9 cellular contexts compared by ENCODE assay signal in genomic region chr20:31684153-31685003, GRCh38. TPM values are rescaled to one million over a fixed set of nuclear protein-coding genes. Genes with fewer than 3 reads are reported as not detected.
DNase-seq lines count a peak whose midpoint lies in the region; ATAC-seq and TF ChIP-seq lines count a peak whose summit lies in the region.
"Had no signal": no experiment of that assay in that cellular context is flagged by ENCODE, and none has a peak within 500 bp of the region (broad histone marks: within the 10 kb centered on the region; RNA-seq: fewer than 3 reads in every experiment).

No MANE protein-coding gene starts in this region.

- H3K27ac ChIP-seq in GM23338 (ENCODE audit: low read depth) (peak overlapping the region; percentile 56; the same call in 1 of the 2 replicates), SU-DHL-6 (ENCODE audit: low read depth, low read length) (peak overlapping the region; percentile 97), esophagus squamous epithelium (peak overlapping the region in 1 of 4 donors; percentile 23)

- H3F3A ChIP-seq in GM23338 (replicated peaks; ENCODE audit: low read depth) (peaks cover 27% of the 10 kb centered on the region), SU-DHL-6 (ENCODE audit: insufficient read depth) (peaks cover 30% of the 10 kb centered on the region)

- ATAC-seq in GM23338 (no peak), memory B cell (ENCODE audit: low read depth) (peak; percentile 72), HG03439 (IDR thresholded peaks at IDR 0.05; ENCODE audit: unreplicated experiment) (no peak)

- H2AFZ ChIP-seq in GM23338 = no peak overlapping the region
- H2AFZ ChIP-seq in SU-DHL-6 (ENCODE audit: low read depth, low read length, severe bottlenecking) = no peak overlapping the region

- TF ChIP-seq CTCF in GM23338 (conservative IDR thresholded peaks at IDR 0.05; ENCODE audit: low read depth in 2 of 2) = no peak
- no peak for TF ChIP-seq CTCF in SU-DHL-6 (IDR thresholded peaks at IDR 0.05; ENCODE audit: insufficient read depth, low read length, poor library complexity, severe bottlenecking)
- TF ChIP-seq CTCF in esophagus squamous epithelium (IDR thresholded peaks at IDR 0.05) = no peak

- H3K36me3 ChIP-seq in GM23338 (ENCODE audit: insufficient read depth) (peaks cover 5% of the 10 kb centered on the region; the same call in 1 of the 2 replicates), SU-DHL-6 (ENCODE audit: low read length) (no peaks in the 10 kb centered on the region), esophagus squamous epithelium (peaks cover 0 to 63% (median 0%) of the 10 kb centered on the region in 3 donors)

- H3K4me2 ChIP-seq in GM23338 (no peak overlapping the region), SU-DHL-6 (ENCODE audit: low read depth, low read length, poor library complexity, severe bottlenecking) (peak overlapping the region; percentile 84)

- H3K36me3 Mint-ChIP-seq in GM23338 (ENCODE audit: low read depth) (peaks cover 25% of the 10 kb centered on the region), memory B cell (peaks cover 15% of the 10 kb centered on the region)

- peaks cover 9% of the 10 kb centered on the region; the same call in 1 of the 2 replicates for H3K9me2 ChIP-seq in GM23338 (ENCODE audit: insufficient read depth)
- no peaks in the 10 kb centered on the region for H3K9me2 ChIP-seq in SU-DHL-6 (replicated peaks; ENCODE audit: insufficient read depth, low read length)

- peak; percentile 7 for DNase-seq in GDM1 (lab: John Stamatoyannopoulos, UW)
- no peak for DNase-seq in GM23338 (ENCODE audit: low spot score)
- DNase-seq in memory B cell (ENCODE audit: low spot score in 2 of 2) = no peak
- no peak for DNase-seq in esophagus squamous epithelium (lab: John Stamatoyannopoulos, UW)
- no peak for DNase-seq in NK-92 (lab: John Stamatoyannopoulos, UW; ENCODE audit: unreplicated experiment)
- no peak for DNase-seq in AG20443 (ENCODE audit: low spot score)
- DNase-seq: stimulated activated naive CD4-positive, alpha-beta T cell treated with Interleukin-2 at 50 U/mL for 16 hours had no signal

- H3K27me3 ChIP-seq in GM23338 (ENCODE audit: insufficient read depth) = no peaks in the 10 kb centered on the region
- no peaks in the 10 kb centered on the region for H3K27me3 ChIP-seq in SU-DHL-6 (ENCODE audit: low read length)
- H3K27me3 ChIP-seq in esophagus squamous epithelium = no peaks in the 10 kb centered on the region

- H3K27me3 Mint-ChIP-seq in GM23338 (ENCODE audit: insufficient read depth, low read depth, poor library complexity) (peaks cover 3% of the 10 kb centered on the region), memory B cell (no peaks in the 10 kb centered on the region)

- H3K9ac ChIP-seq in SU-DHL-6 (ENCODE audit: low read length) = peak overlapping the region; percentile 56

- H3K4me1 ChIP-seq in GM23338 (ENCODE audit: insufficient read depth) (peaks cover 12% of the 10 kb centered on the region), esophagus squamous epithelium (peaks cover 3 to 65% (median 24%) of the 10 kb centered on the region in 3 donors)

- H4K20me1 ChIP-seq in GM23338 (replicated peaks; ENCODE audit: insufficient read depth) (peaks cover 27% of the 10 kb centered on the region), SU-DHL-6 (ENCODE audit: low read depth, low read length) (no peaks in the 10 kb centered on the region)

- H3K9me3 ChIP-seq in SU-DHL-6 (ENCODE audit: insufficient read depth, low read length) = no peaks in the 10 kb centered on the region
- no peaks in the 10 kb centered on the region for H3K9me3 ChIP-seq in esophagus squamous epithelium

- H3K9me3 Mint-ChIP-seq in GM23338 (no peaks in the 10 kb centered on the region; the same call in 2 of the 3 replicates), memory B cell (no peaks in the 10 kb centered on the region)

- H3K4me3 ChIP-seq in GM23338 (no peak overlapping the region), SU-DHL-6 (ENCODE audit: insufficient read depth, low read length, poor library complexity, severe bottlenecking) (peak overlapping the region; percentile 9), esophagus squamous epithelium (no peak overlapping the region)

- TF ChIP-seq POLR2A in esophagus squamous epithelium (IDR thresholded peaks at IDR 0.05) = no peak

- H3K79me2 ChIP-seq in GM23338 (replicated peaks; ENCODE audit: insufficient read depth) (peaks cover 69% of the 10 kb centered on the region), SU-DHL-6 (ENCODE audit: insufficient read depth, low read length) (peaks cover 17% of the 10 kb centered on the region; the same call in 1 of the 2 replicates)

- intact Hi-C loops in esophagus squamous epithelium (cut with DNase I) = no loop called here

- WGBS in esophagus squamous epithelium, 2 donors = 53 to 60% methylated on average over 11 of the region's 11 CpGs

- H3K4me1 Mint-ChIP-seq in GM23338 (peaks cover 10% of the 10 kb centered on the region), memory B cell (peaks cover 27% of the 10 kb centered on the region)

- H3K27ac Mint-ChIP-seq in GM23338 (no peak overlapping the region), memory B cell (peak overlapping the region; percentile 88)

- no peak overlapping the region for H3K4me3 Mint-ChIP-seq in GM23338
- H3K4me3 Mint-ChIP-seq in memory B cell = peak overlapping the region; percentile 4

TF ChIP-seq in GM23338, 12 proteins besides CTCF, POLR2A, EP300 and RAD21:
- TF ChIP-seq ZNF114 (CRISPR knock-in tag; IDR thresholded peaks at IDR 0.05) (no peak), STAT1 (IDR thresholded peaks at IDR 0.05; ENCODE audit: unreplicated experiment) (no peak), EZH2 (IDR thresholded peaks at IDR 0.05; ENCODE audit: low read depth, unreplicated experiment) (no peak), ZNF462 (CRISPR knock-in tag; IDR thresholded peaks at IDR 0.05) (no peak)

RNA-seq across cellular contexts. Expression of gene BCL2L1, which starts 38.3 kb away (rescaled TPM):
- 108 and 110 TPM in 2 replicates for total RNA-seq in GM23338 (2014; rRNA removed; shearing (Covaris generic))
- 39.9 and 42.4 TPM in 2 replicates for polyA plus RNA-seq in GM23338 (2016; fragmentation: Nextera tagmentation; extraction: Ambion mirVana)
- total RNA-seq in esophagus squamous epithelium = 100 to 1,000 TPM in 1 of 4 donors, 10 to 100 TPM in 3; 65.4 to 105 (median 90.1) TPM

RNA-seq across cellular contexts. Expression of gene COX4I2, which starts 46.7 kb away (rescaled TPM):
- not detected in 2 replicates for total RNA-seq in GM23338 (2014; rRNA removed; shearing (Covaris generic))
- polyA plus RNA-seq in GM23338 (2016; fragmentation: Nextera tagmentation; extraction: Ambion mirVana) = 0.63 and 1.1 TPM in 2 replicates
- 1 to 10 TPM in 2 of 4 donors, under 1 TPM in 1, not detected in 1; 0.83 to 3.1 (median 2.6) TPM for total RNA-seq in esophagus squamous epithelium

RNA-seq across cellular contexts. Expression of gene TPX2, which starts 54.7 kb away (rescaled TPM):
- total RNA-seq in GM23338 (2014; rRNA removed; shearing (Covaris generic)) = 148 and 159 TPM in 2 replicates
- polyA plus RNA-seq in GM23338 (2016; fragmentation: Nextera tagmentation; extraction: Ambion mirVana) = 94.1 and 101 TPM in 2 replicates
- 10 to 100 TPM; 11.4 to 47.1 (median 18.2) TPM for total RNA-seq in esophagus squamous epithelium
